ENCODE assay signal across 7 cellular contexts in the genomic region with DNA sequence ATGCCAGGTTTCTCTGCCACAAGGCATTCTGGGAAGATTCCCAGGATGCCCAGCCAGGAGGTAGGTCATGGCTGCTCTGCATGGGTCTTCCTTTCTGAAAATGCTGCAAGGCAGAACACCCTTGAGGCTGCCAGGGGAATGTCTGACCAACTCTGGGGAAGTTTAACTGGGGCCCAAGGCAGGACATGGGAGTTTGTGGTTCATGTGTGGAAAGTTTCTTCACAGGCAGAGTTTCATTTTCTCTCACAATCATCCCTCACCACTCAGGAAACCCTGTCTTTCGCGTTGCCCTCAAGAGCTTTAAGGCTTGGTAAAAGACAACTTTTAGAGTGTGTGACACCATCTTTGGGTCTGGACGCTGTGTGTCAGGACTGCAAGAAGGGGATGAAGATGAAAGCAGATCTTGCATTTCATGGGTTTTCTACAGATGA.
DNase-seq lines count a peak whose midpoint lies in the region; ATAC-seq and TF ChIP-seq lines count a peak whose summit lies in the region.

No MANE protein-coding gene starts in this region.

- H3K4me1 ChIP-seq in osteoblast (ENCODE audit: insufficient read depth, low read length): peaks cover 23% of the 10 kb centered on the region

- no peaks in the 10 kb centered on the region for H3K36me3 ChIP-seq in osteoblast (ENCODE audit: insufficient read depth, low read length)

- no peak overlapping the region for H3K27ac ChIP-seq in osteoblast (ENCODE audit: low read depth, low read length)

- H3K4me3 ChIP-seq in osteoblast (ENCODE audit: insufficient read depth, low read length): no peak overlapping the region

- DNase-seq in activated CD8-positive, alpha-beta memory T cell treated with anti-CD3 and anti-CD28 coated beads, Interleukin-2, amount 50 U/mL, for 1 hour (ENCODE audit: extremely low read depth): peak; percentile 4
- peak; percentile 9 for DNase-seq in stimulated activated CD4-positive, alpha-beta T cell treated with anti-CD3 and anti-CD28 coated beads, Interleukin-2, amount 100 ng/mL, for 4 hours (ENCODE audit: low read depth)
- DNase-seq in DMS153 treated with DMSO at 0.1 percent for 48 hours (lab: John Stamatoyannopoulos, UW; ENCODE audit: unreplicated experiment) (no peak), ureter (ENCODE audit: low spot score) (no peak), osteoblast (ENCODE audit: insufficient read length, low spot score, missing footprints) (no peak)

- H3K79me2 ChIP-seq in osteoblast (ENCODE audit: insufficient read depth, low read length): no peaks in the 10 kb centered on the region

- H3K27me3 ChIP-seq in osteoblast (ENCODE audit: insufficient read depth, low read length): no peaks in the 10 kb centered on the region

- H3K4me2 ChIP-seq in osteoblast (ENCODE audit: insufficient read depth, low read length): no peak overlapping the region

- H4K20me1 ChIP-seq in osteoblast (ENCODE audit: insufficient read depth, low read length): no peaks in the 10 kb centered on the region

- no peaks in the 10 kb centered on the region for H3K9me3 ChIP-seq in osteoblast (ENCODE audit: low read depth, low read length)

- ATAC-seq in GM19438 (IDR thresholded peaks at IDR 0.05; ENCODE audit: low read depth, unreplicated experiment) (peak; percentile 86), HG03432 (IDR thresholded peaks at IDR 0.05; ENCODE audit: unreplicated experiment) (peak; percentile 96)

- H2AFZ ChIP-seq in osteoblast (ENCODE audit: low read length): no peak overlapping the region

- TF ChIP-seq CTCF in osteoblast (IDR thresholded peaks at IDR 0.05; ENCODE audit: extremely low read depth, low read depth, low read length): no peak

Comparison
In these comparisons a context has a peak if more than half of its experiments do, and no peak if none do; other contexts are left out.
1. DNase-seq: peak in activated CD8-positive, alpha-beta memory T cell treated with anti-CD3 and anti-CD28 coated beads, Interleukin-2, amount 50 U/mL, for 1 hour (single experiment) and stimulated activated CD4-positive, alpha-beta T cell treated with anti-CD3 and anti-CD28 coated beads, Interleukin-2, amount 100 ng/mL, for 4 hours (single experiment); none in DMS153 treated with DMSO at 0.1 percent for 48 hours (single experiment), ureter (single experiment) and osteoblast (single experiment).